Comparison of ENCODE assay signal across 8 cellular contexts in the genomic region with DNA sequence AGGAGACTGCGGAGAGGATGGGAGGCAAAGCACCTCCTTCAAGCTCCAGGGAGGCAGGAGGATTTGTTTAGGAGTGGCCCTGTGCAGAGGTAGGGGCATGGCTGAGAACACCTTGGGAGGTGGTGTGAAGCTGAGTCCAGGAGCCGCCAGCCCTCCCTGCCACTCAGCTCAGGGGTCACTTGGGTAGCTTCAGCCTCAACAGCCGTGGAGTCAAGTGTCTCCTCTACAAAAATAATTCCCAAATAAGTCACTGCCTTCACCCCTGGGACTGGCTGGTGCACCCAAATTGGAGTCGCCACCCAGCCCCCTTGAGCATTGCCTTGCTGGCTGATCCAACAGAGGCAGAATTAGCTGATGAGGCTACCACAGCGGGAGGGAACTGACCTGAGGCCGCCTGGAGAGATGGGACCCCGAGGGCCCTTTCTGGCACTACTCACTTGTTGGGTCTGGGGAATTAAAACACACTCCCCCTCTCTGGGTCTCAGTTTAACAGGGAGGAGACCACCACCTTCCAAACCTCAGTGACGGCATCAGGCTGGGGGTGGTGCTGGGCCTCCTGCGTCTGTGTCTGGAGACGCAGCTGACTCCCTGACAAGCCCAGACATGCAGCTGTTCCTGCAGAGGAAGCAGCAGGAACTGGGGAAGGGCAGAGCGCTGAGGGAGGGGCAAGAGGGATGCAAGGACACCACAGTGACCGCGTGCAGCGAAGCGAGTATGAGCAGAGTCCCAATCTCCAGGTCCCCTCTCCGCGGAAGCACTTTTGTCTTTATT.
A peak's percentile ranks its signal among the peaks of the same experiment; 100 is the strongest.
DNase-seq lines count a peak whose midpoint lies in the region; ATAC-seq, FAIRE-seq and TF ChIP-seq lines count a peak whose summit lies in the region.

No MANE protein-coding gene starts in this region.

- no peak overlapping the region for H3K9ac ChIP-seq in muscle layer of colon (ENCODE audit: low read length)

- H3K4me1 ChIP-seq in GM23338 (ENCODE audit: insufficient read depth) (peaks cover 36% of the 10 kb centered on the region), muscle layer of colon (ENCODE audit: insufficient read depth, low read length) (peaks cover 53% of the 10 kb centered on the region)

- no peak overlapping the region for H3K4me3 Mint-ChIP-seq in GM23338
- H3K4me3 Mint-ChIP-seq in effector memory CD8-positive, alpha-beta T cell, result no peak overlapping the region

- TF ChIP-seq CTCF in GM23338 (conservative IDR thresholded peaks at IDR 0.05; ENCODE audit: low read depth in 2 of 2), result no peak

- TF ChIP-seq POLR2A in GM12892 (IDR thresholded peaks at IDR 0.05; ENCODE audit: low read depth, low read length), result no peak

- H3K27me3 ChIP-seq in GM23338 (ENCODE audit: insufficient read depth), result no peaks in the 10 kb centered on the region
- no peaks in the 10 kb centered on the region for H3K27me3 ChIP-seq in muscle layer of colon (ENCODE audit: control insufficient read depth in 1 of 2, insufficient read depth in 2 of 2, low read length in 2 of 2)

- H3K36me3 ChIP-seq in GM23338 (ENCODE audit: insufficient read depth) (no peaks in the 10 kb centered on the region), muscle layer of colon (ENCODE audit: insufficient read depth, low read length) (no peaks in the 10 kb centered on the region)

- no peaks in the 10 kb centered on the region for H3K36me3 Mint-ChIP-seq in GM23338 (ENCODE audit: low read depth)
- H3K36me3 Mint-ChIP-seq in effector memory CD8-positive, alpha-beta T cell (ENCODE audit: insufficient read depth), result peaks cover 4% of the 10 kb centered on the region

- no peaks in the 10 kb centered on the region for H3K9me3 Mint-ChIP-seq in GM23338
- no peaks in the 10 kb centered on the region for H3K9me3 Mint-ChIP-seq in effector memory CD8-positive, alpha-beta T cell

- no peaks in the 10 kb centered on the region for H4K20me1 ChIP-seq in GM23338 (replicated peaks; ENCODE audit: insufficient read depth)

- peak overlapping the region; percentile 88 for H3K27ac Mint-ChIP-seq in GM23338
- no peak overlapping the region for H3K27ac Mint-ChIP-seq in effector memory CD8-positive, alpha-beta T cell

- no peaks in the 10 kb centered on the region for H3K9me2 ChIP-seq in GM23338 (ENCODE audit: insufficient read depth)

- H3K4me3 ChIP-seq in GM23338, result no peak overlapping the region
- no peak overlapping the region for H3K4me3 ChIP-seq in muscle layer of colon (ENCODE audit: low read depth in 1 of 2, low read length in 2 of 2)

- no peaks in the 10 kb centered on the region for H3K79me2 ChIP-seq in GM23338 (replicated peaks; ENCODE audit: insufficient read depth)

- H3K9me3 ChIP-seq in muscle layer of colon (ENCODE audit: low read length), result no peaks in the 10 kb centered on the region

- peaks cover 6% of the 10 kb centered on the region for H3K27me3 Mint-ChIP-seq in GM23338 (ENCODE audit: insufficient read depth, low read depth, poor library complexity)
- peaks cover 0 to 17% of the 10 kb centered on the region in 2 donors for H3K27me3 Mint-ChIP-seq in effector memory CD8-positive, alpha-beta T cell

- H3K4me2 ChIP-seq in GM23338, result peak overlapping the region; percentile 48; the same call in 1 of the 2 replicates

- no peaks in the 10 kb centered on the region for H3F3A ChIP-seq in GM23338 (replicated peaks; ENCODE audit: low read depth)

- DNase-seq in GM23338 (ENCODE audit: low spot score) (peak; percentile 58), NCI-H524 treated with DMSO at 0.1 percent for 48 hours (lab: John Stamatoyannopoulos, UW) (peak; percentile 56), dermis blood vessel endothelial cell (peak; percentile 68), GM12892 (ENCODE audit: insufficient read length) (no peak)
- no peak for DNase-seq in effector memory CD8-positive, alpha-beta T cell

- no peak for FAIRE-seq in GM12892 (lab: Jason Lieb, UNC)

- peaks cover 44% of the 10 kb centered on the region for H3K4me1 Mint-ChIP-seq in GM23338
- H3K4me1 Mint-ChIP-seq in effector memory CD8-positive, alpha-beta T cell (ENCODE audit: low read depth in 2 of 2), result peaks cover 7 to 18% of the 10 kb centered on the region in 2 donors

- H2AFZ ChIP-seq in GM23338, result peak overlapping the region; percentile 63; the same call in 1 of the 2 replicates

- ATAC-seq in GM23338, result peak; percentile 21
- no peak for ATAC-seq in GM21723 (IDR thresholded peaks at IDR 0.05; ENCODE audit: unreplicated experiment)
- ATAC-seq in effector memory CD8-positive, alpha-beta T cell (replicated peaks), result no peak
- no peak for ATAC-seq in HG02610 (IDR thresholded peaks at IDR 0.05; ENCODE audit: unreplicated experiment)

- no peak overlapping the region for H3K27ac ChIP-seq in GM23338 (ENCODE audit: low read depth)
- peak overlapping the region; percentile 39 for H3K27ac ChIP-seq in muscle layer of colon (ENCODE audit: low read depth, low read length)

TF ChIP-seq in GM23338, 12 proteins besides CTCF, POLR2A, EP300 and RAD21 (continues in another document):
- no peak for TF ChIP-seq ZNF462 (CRISPR knock-in tag; IDR thresholded peaks at IDR 0.05)
- TF ChIP-seq ZNF114 (CRISPR knock-in tag; IDR thresholded peaks at IDR 0.05), result no peak

Comparison
In these comparisons a context has a peak if more than half of its experiments do, and no peak if none do; other contexts are left out.
1. DNase-seq: peak in GM23338 (single experiment), NCI-H524 treated with DMSO at 0.1 percent for 48 hours (single experiment) and dermis blood vessel endothelial cell (single experiment); none in GM12892 (single experiment) and effector memory CD8-positive, alpha-beta T cell (0 of 3).